Comparison of ENCODE assay signal across 18 cellular contexts in genomic region chr17:5502552-5502951, GRCh38. TPM values are rescaled to one million over a fixed set of nuclear protein-coding genes. Genes with fewer than 3 reads are reported as not detected.
DNase-seq lines count a peak whose midpoint lies in the region; ATAC-seq, FAIRE-seq and TF ChIP-seq lines count a peak whose summit lies in the region.
"Had no signal": no experiment of that assay in that cellular context is flagged by ENCODE, and none has a peak within 500 bp of the region (broad histone marks: within the 10 kb centered on the region; RNA-seq: fewer than 3 reads in every experiment).

No MANE protein-coding gene starts in this region.

- H3F3A ChIP-seq in MM.1S (ENCODE audit: insufficient read depth, low read length) = 0 out of 2 replicates have a peak, but pooled peaks cover 7% of the 10 kb centered on the region

- H3K9ac ChIP-seq in HepG2 (ENCODE audit: insufficient read depth, low read depth, low read length) (no peak overlapping the region), K562 (ENCODE audit: insufficient read depth in 1 of 2, low read depth in 2 of 2, low read length in 2 of 2) (no peak overlapping the region), MM.1S (ENCODE audit: low read length) (no peak overlapping the region)
- H3K9ac ChIP-seq: BLaER1, KMS-11 had no signal

- H4K20me1 ChIP-seq in HepG2 (ENCODE audit: insufficient read depth, low read length) = no peaks in the 10 kb centered on the region
- H4K20me1 ChIP-seq in K562 (replicated peaks; ENCODE audit: control insufficient read depth, insufficient read depth, low read length) = no peaks in the 10 kb centered on the region
- no peaks in the 10 kb centered on the region for H4K20me1 ChIP-seq in MM.1S (ENCODE audit: insufficient read depth, low read length)

- intact Hi-C loops in HepG2 (cut with micrococcal nuclease; ENCODE audit: unreplicated experiment) = no loop called here
- intact Hi-C loops in right lobe of liver (cut with DNase I) = no loop called here
- intact Hi-C loops in K562 (cut with micrococcal nuclease) = no loop called here
- intact Hi-C loops in prostate gland (cut with DNase I) = no loop called here

- TF ChIP-seq EP300 in HepG2 (IDR thresholded peaks at IDR 0.05; ENCODE audit: low read depth in 2 of 2, low read length in 2 of 2) (no peak), HepG2 (CRISPR knock-in tag; IDR thresholded peaks at IDR 0.05; ENCODE audit: borderline replicate concordance) (no peak), K562 (IDR thresholded peaks at IDR 0.05; ENCODE audit: low read length) (no peak)

- H3K27ac Mint-ChIP-seq in neural crest cell (ENCODE audit: unreplicated experiment) = no peak overlapping the region

- TF ChIP-seq RAD21 in HepG2 (CRISPR knock-in tag; IDR thresholded peaks at IDR 0.05) (no peak), K562 (CRISPR knock-in tag; conservative IDR thresholded peaks at IDR 0.05 in 1 of 2, IDR thresholded peaks at IDR 0.05 in 1 of 2) (no peak)

- H3K9me1 ChIP-seq in K562 (ENCODE audit: control insufficient read depth, insufficient read depth, low read length) = no peaks in the 10 kb centered on the region

- peaks cover 27% of the 10 kb centered on the region for H3K4me1 Mint-ChIP-seq in neural crest cell

- no peak overlapping the region for H2AFZ ChIP-seq in HepG2 (ENCODE audit: low read length)
- no peak overlapping the region for H2AFZ ChIP-seq in K562 (ENCODE audit: low read depth, low read length)
- H2AFZ ChIP-seq in MM.1S (ENCODE audit: low read length) = no peak overlapping the region
- H2AFZ ChIP-seq: PC-9 had no signal

- H3K9me2 ChIP-seq in MM.1S (replicated peaks; ENCODE audit: insufficient read depth, low read length) = no peaks in the 10 kb centered on the region

- H3K4me1 ChIP-seq in HepG2 (ENCODE audit: insufficient read depth, low read length) (peaks cover 7% of the 10 kb centered on the region), right lobe of liver (peaks cover 0 to 5% (median 0%) of the 10 kb centered on the region in 4 donors), K562 (replicated peaks in 1 of 2; ENCODE audit: control insufficient read depth in 2 of 2, insufficient read depth in 2 of 2, low read length in 2 of 2) (no peaks in the 10 kb centered on the region), MM.1S (ENCODE audit: low read length) (0 out of 2 replicates have a peak, but pooled peaks cover 5% of the 10 kb centered on the region), prostate gland (replicated peaks) (no peaks in the 10 kb centered on the region)

- no peak overlapping the region for H3K27ac ChIP-seq in HepG2 (ENCODE audit: extremely low read length, insufficient read depth, low read length)
- H3K27ac ChIP-seq in right lobe of liver = no peak overlapping the region
- H3K27ac ChIP-seq in K562 (ENCODE audit: extremely low read depth, low read depth, low read length) = no peak overlapping the region
- H3K27ac ChIP-seq in MM.1S (ENCODE audit: low read length) = no peak overlapping the region
- H3K27ac ChIP-seq in prostate gland = no peak overlapping the region
- H3K27ac ChIP-seq: BLaER1, KMS-11, PC-9 had no signal

- H3K4me3 Mint-ChIP-seq in neural crest cell = peak overlapping the region; percentile 6

- 76% methylated on average over 4 of the region's 4 CpGs for WGBS in HepG2 (ENCODE audit: low lambda C conversion rate)
- WGBS in right lobe of liver (ENCODE audit: insufficient coverage, low coverage, low lambda C conversion rate, missing lambda C conversion rate) = 74% methylated on average over 4 of the region's 4 CpGs
- WGBS in K562 (ENCODE audit: insufficient coverage, low coverage, missing lambda C conversion rate) = 83% methylated on average over 3 of the region's 4 CpGs
- WGBS in prostate gland = 94% methylated on average over 4 of the region's 4 CpGs

- H3K36me3 ChIP-seq in HepG2 (replicated peaks in 1 of 2; ENCODE audit: control insufficient read depth in 1 of 2, insufficient read depth in 2 of 2, low read length in 2 of 2) = no peaks in the 10 kb centered on the region
- H3K36me3 ChIP-seq in right lobe of liver = no peaks in the 10 kb centered on the region
- peaks cover 14% of the 10 kb centered on the region; the same call in 2 of the 3 replicates for H3K36me3 ChIP-seq in K562 (ENCODE audit: control insufficient read depth, insufficient read depth, low read length)
- H3K36me3 ChIP-seq in MM.1S (replicated peaks; ENCODE audit: insufficient read depth, low read length) = no peaks in the 10 kb centered on the region
- no peaks in the 10 kb centered on the region for H3K36me3 ChIP-seq in prostate gland
- H3K36me3 ChIP-seq: BLaER1 had no signal

- TF ChIP-seq POLR2A in HepG2 (IDR thresholded peaks at IDR 0.05; ENCODE audit: insufficient read depth in 1 of 2, low read depth in 2 of 2, low read length in 2 of 2) (no peak), right lobe of liver (IDR thresholded peaks at IDR 0.05) (no peak), K562 (conservative IDR thresholded peaks at IDR 0.05) (0 out of 2 replicates have a peak, but pooled peaks have one; percentile 22), prostate gland (IDR thresholded peaks at IDR 0.05) (no peak)

- TF ChIP-seq CTCF in HepG2 (CRISPR knock-in tag; IDR thresholded peaks at IDR 0.05) (no peak), right lobe of liver (IDR thresholded peaks at IDR 0.05) (no peak), K562 (IDR thresholded peaks at IDR 0.05 in 2 of 3, conservative IDR thresholded peaks at IDR 0.05 in 1 of 3; ENCODE audit: insufficient read depth in 2 of 3, low read depth in 1 of 3, low read length in 3 of 3) (no peak), neural crest cell (conservative IDR thresholded peaks at IDR 0.05) (no peak), MM.1S (IDR thresholded peaks at IDR 0.05; ENCODE audit: low read length) (no peak), prostate gland (IDR thresholded peaks at IDR 0.05) (no peak)

- in situ Hi-C loops in HepG2 (cut with HindIII; ENCODE audit: extremely low pct_ligation_motif_present, low pct_unique_long_range_greater_than_20kb) (no loop called here), K562 (cut with MboI) (no loop called here)

- ATAC-seq in HepG2 (no peak), right lobe of liver (no peak), K562 (no peak)

- BruUV-seq in HepG2 (replicated peaks; lab: Mats Ljungman, UMichigan) (no TSS peak), K562 (replicated peaks; lab: Mats Ljungman, UMichigan) (no TSS peak)

- peaks cover 0 to 17% of the 10 kb centered on the region in 2 experiments; a peak in 3 of 5 replicates for H3K27me3 ChIP-seq in HepG2 (ENCODE audit: control insufficient read depth in 1 of 2, insufficient read depth in 2 of 2, low read length in 2 of 2)
- H3K27me3 ChIP-seq in right lobe of liver = no peaks in the 10 kb centered on the region
- no peaks in the 10 kb centered on the region for H3K27me3 ChIP-seq in K562 (ENCODE audit: control insufficient read depth in 2 of 2, insufficient read depth in 2 of 2, low read length in 2 of 2)
- H3K27me3 ChIP-seq in MM.1S (replicated peaks; ENCODE audit: insufficient read depth, low read length) = no peaks in the 10 kb centered on the region
- no peaks in the 10 kb centered on the region for H3K27me3 ChIP-seq in prostate gland (replicated peaks; ENCODE audit: insufficient read depth)

- CTCF ChIA-PET in HepG2 (lab: Yijun Ruan, JAX; ENCODE audit: low intra/inter-chr PET ratio, low total read pairs) = no interaction called here
- CTCF ChIA-PET in K562 (lab: Yijun Ruan, JAX; ENCODE audit: low intra/inter-chr PET ratio) = no interaction called here

- FAIRE-seq in HepG2 (lab: Jason Lieb, UNC) (no peak), K562 (lab: Jason Lieb, UNC) (no peak)
- FAIRE-seq: A204.1 had no signal

- H3K9me3 ChIP-seq in HepG2 (ENCODE audit: low read length) = no peaks in the 10 kb centered on the region
- no peaks in the 10 kb centered on the region for H3K9me3 ChIP-seq in right lobe of liver
- no peaks in the 10 kb centered on the region for H3K9me3 ChIP-seq in K562 (replicated peaks; ENCODE audit: control insufficient read depth, insufficient read depth, low read depth, low read length)
- no peaks in the 10 kb centered on the region for H3K9me3 ChIP-seq in MM.1S (replicated peaks; ENCODE audit: insufficient read depth, low read length)
- H3K9me3 ChIP-seq in prostate gland = no peaks in the 10 kb centered on the region
- H3K9me3 ChIP-seq: BLaER1 had no signal

- H3K79me2 ChIP-seq in HepG2 (ENCODE audit: insufficient read depth, low read length) (no peaks in the 10 kb centered on the region), K562 (ENCODE audit: control insufficient read depth, insufficient read depth, low read length) (no peaks in the 10 kb centered on the region), MM.1S (ENCODE audit: low read length) (no peaks in the 10 kb centered on the region)

- H3K27me3 Mint-ChIP-seq in neural crest cell (ENCODE audit: low read depth) = peaks cover 17% of the 10 kb centered on the region

- H3K4me2 ChIP-seq in HepG2 (ENCODE audit: low read depth, low read length) (no peak overlapping the region), K562 (ENCODE audit: insufficient read depth, low read length) (no peak overlapping the region), MM.1S (ENCODE audit: low read depth, low read length) (no peak overlapping the region)
- H3K4me2 ChIP-seq: BLaER1, KMS-11, PC-9 had no signal

- DNase-seq in HepG2 (ENCODE audit: low spot score) (no peak), right lobe of liver (no peak), K562 (ENCODE audit: extremely low read depth in 1 of 4, low spot score in 3 of 4) (no peak), neural crest cell (ENCODE audit: low read depth, low spot score) (no peak), MM.1S (no peak), superior temporal gyrus (ENCODE audit: extremely low spot score) (no peak), prostate gland (ENCODE audit: low spot score) (no peak)
- DNase-seq: DMS 273 treated with DMSO at 0.1 percent for 48 hours, DND-41, NCI-H1417 treated with DMSO at 0.1 percent for 48 hours, NCI-H187 treated with DMSO at 0.1 percent for 48 hours, NCI-H226, NCI-H524, NCI-H82, PC-9 had no signal

- H3K9me3 Mint-ChIP-seq in neural crest cell = no peaks in the 10 kb centered on the region

- H3K36me3 Mint-ChIP-seq in neural crest cell (ENCODE audit: low read depth) = peaks cover 5% of the 10 kb centered on the region

- POLR2A ChIA-PET in HepG2 (lab: Yijun Ruan, JAX) (no interaction called here), K562 (lab: Yijun Ruan, JAX) (interaction anchor here (1.2 kb wide), 1 partner anchor 12 kb away, joined by 3 read pairs; no protein-coding TSS in a partner anchor)

- H3K4me3 ChIP-seq in HepG2 (replicated peaks in 1 of 3; ENCODE audit: insufficient read depth in 1 of 3, low read depth in 2 of 3, low read length in 3 of 3) (no peak overlapping the region), right lobe of liver (no peak overlapping the region), K562 (no peak overlapping the region), MM.1S (ENCODE audit: low read length) (no peak overlapping the region), prostate gland (no peak overlapping the region)
- H3K4me3 ChIP-seq: BLaER1, PC-9 had no signal

RNA-seq across cellular contexts. Expression of gene MIS12, which starts 16.2 kb away (rescaled TPM):
- total RNA-seq in HepG2 (2016; rRNA removed; fragmentation: Illumina TruSeq; extraction: Trizol) = 28.0 and 28.3 TPM in 2 replicates
- 7.9 and 8.3 TPM in 2 replicates for total RNA-seq in HepG2 (2016; cell fraction: cytosol; rRNA removed; fragmentation: Illumina TruSeq; extraction: Trizol; ENCODE audit: low read depth)
- total RNA-seq in HepG2 (2016; cell fraction: insoluble cytoplasmic fraction; rRNA removed; fragmentation: Illumina TruSeq; extraction: Trizol) = 28.6 and 31.1 TPM in 2 replicates
- total RNA-seq in HepG2 (2016; cell fraction: membrane; rRNA removed; fragmentation: Illumina TruSeq; extraction: Trizol) = 24.4 and 27.4 TPM in 2 replicates
- 27.4 and 28.9 TPM in 2 replicates for total RNA-seq in HepG2 (2016; cell fraction: nucleus; rRNA removed; fragmentation: Illumina TruSeq; extraction: Trizol)
- polyA plus RNA-seq in HepG2 (2011; rRNA removed) = 13.4 and 16.2 TPM in 2 replicates
- 3.8 and 6.1 TPM in 2 replicates for polyA plus RNA-seq in HepG2 (2011; cell fraction: cytosol; rRNA removed)
- 21.4 and 24.6 TPM in 2 replicates for polyA plus RNA-seq in HepG2 (2011; cell fraction: nucleus; rRNA removed)
- polyA plus RNA-seq in HepG2 (2012) = 12.6 and 13.8 TPM in 2 replicates
- 4.5 and 6.2 TPM in 2 replicates for polyA plus RNA-seq in HepG2 (2016; cell fraction: cytosol; fragmentation: Illumina TruSeq; extraction: Trizol; ENCODE audit: low read depth)
- 23.5 and 29.2 TPM in 2 replicates for polyA plus RNA-seq in HepG2 (2016; cell fraction: insoluble cytoplasmic fraction; fragmentation: Illumina TruSeq; extraction: Trizol; ENCODE audit: low read depth)
- polyA plus RNA-seq in HepG2 (2016; cell fraction: membrane; fragmentation: Illumina TruSeq; extraction: Trizol; ENCODE audit: low read depth) = 13.9 and 15.0 TPM in 2 replicates
- polyA plus RNA-seq in HepG2 (2016; cell fraction: nucleus; fragmentation: Illumina TruSeq; extraction: Trizol; ENCODE audit: insufficient read depth, low read depth) = 57.5 and 58.5 TPM in 2 replicates
- 10.3 and 37.9 TPM in 2 replicates for polyA minus RNA-seq in HepG2 (2011; rRNA and poly(A)+ RNA removed; ENCODE audit: low replicate concordance)
- 5.1 and 7.9 TPM in 2 replicates for polyA minus RNA-seq in HepG2 (2011; cell fraction: cytosol; rRNA and poly(A)+ RNA removed)
- polyA minus RNA-seq in HepG2 (2011; cell fraction: nucleus; rRNA and poly(A)+ RNA removed) = 8.7 and 9.5 TPM in 2 replicates
- total RNA-seq in right lobe of liver = 1 to 10 TPM; 7.1 to 9.4 (median 8.7) TPM
- 9.9 and 23.9 TPM in 2 replicates for total RNA-seq in K562 (2011; cell fraction: chromatin; rRNA removed; ENCODE audit: low replicate concordance)
- 7.5 and 8.8 TPM in 2 replicates for total RNA-seq in K562 (2011; cell fraction: nucleolus; rRNA removed)
- total RNA-seq in K562 (2011; cell fraction: nucleoplasm; rRNA removed) = 13.2 and 17.2 TPM in 2 replicates
- 13.4 and 31.9 TPM in 2 replicates for total RNA-seq in K562 (2014; rRNA removed)
- 25.5 and 27.5 TPM in 2 replicates for total RNA-seq in K562 (2014; rRNA removed; fragmentation: Illumina TruSeq; extraction: Trizol)
- total RNA-seq in K562 (2015; rRNA removed; fragmentation: Illumina TruSeq; extraction: Trizol) = 23.2 and 25.9 TPM in 2 replicates
- total RNA-seq in K562 (2021) = 16.6 and 17.2 TPM in 2 replicates
- 23.5 and 29.8 TPM in 2 replicates for polyA plus RNA-seq in K562 (2011; rRNA removed)
- polyA plus RNA-seq in K562 (2011; cell fraction: cytosol; rRNA removed) = 6.3 and 10.2 TPM in 2 replicates
- 11.4 and 17.9 TPM in 2 replicates for polyA plus RNA-seq in K562 (2011; cell fraction: nucleus; rRNA removed)
- polyA plus RNA-seq in K562 (2012) = 15.9 and 18.4 TPM in 2 replicates
- 21.4 and 27.2 TPM in 2 replicates for polyA plus RNA-seq in K562 (2014; fragmentation: Illumina TruSeq; extraction: Trizol)
- 10 to 100 TPM; 13.5 to 23.8 TPM for polyA plus RNA-seq in K562 (2014; fragmentation: Nextera tagmentation; extraction: Ambion mirVana)
- 17.3 and 19.1 TPM in 2 replicates for polyA plus RNA-seq in K562 (2014; rRNA removed)
- polyA minus RNA-seq in K562 (2011; rRNA and poly(A)+ RNA removed) = 16.3 and 19.1 TPM in 2 replicates
- polyA minus RNA-seq in K562 (2011; cell fraction: cytosol; rRNA and poly(A)+ RNA removed) = 7.5 and 9.7 TPM in 2 replicates
- polyA minus RNA-seq in K562 (2011; cell fraction: nucleus; rRNA and poly(A)+ RNA removed) = 3.6 and 6.2 TPM in 2 replicates
- 33.9 and 35.6 TPM in 2 replicates for total RNA-seq in neural crest cell
- 10 to 100 TPM in 1 of 2 donors, 1 to 10 TPM in 1; 7.9 to 18.7 TPM for total RNA-seq in prostate gland

RNA-seq across cellular contexts. Expression of gene DERL2, which starts 16.6 kb away (rescaled TPM):
- 41.4 and 59.3 TPM in 2 replicates for total RNA-seq in HepG2 (2016; rRNA removed; fragmentation: Illumina TruSeq; extraction: Trizol)
- total RNA-seq in HepG2 (2016; cell fraction: cytosol; rRNA removed; fragmentation: Illumina TruSeq; extraction: Trizol; ENCODE audit: low read depth) = 25.6 and 28.7 TPM in 2 replicates
- total RNA-seq in HepG2 (2016; cell fraction: insoluble cytoplasmic fraction; rRNA removed; fragmentation: Illumina TruSeq; extraction: Trizol) = 38.6 and 66.1 TPM in 2 replicates
- 33.6 and 39.9 TPM in 2 replicates for total RNA-seq in HepG2 (2016; cell fraction: membrane; rRNA removed; fragmentation: Illumina TruSeq; extraction: Trizol)
- 60.7 and 77.4 TPM in 2 replicates for total RNA-seq in HepG2 (2016; cell fraction: nucleus; rRNA removed; fragmentation: Illumina TruSeq; extraction: Trizol)
- 59.0 and 65.2 TPM in 2 replicates for polyA plus RNA-seq in HepG2 (2011; rRNA removed)
- 34.0 and 50.7 TPM in 2 replicates for polyA plus RNA-seq in HepG2 (2011; cell fraction: cytosol; rRNA removed)
- polyA plus RNA-seq in HepG2 (2011; cell fraction: nucleus; rRNA removed) = 63.2 and 65.1 TPM in 2 replicates
- polyA plus RNA-seq in HepG2 (2012) = 36.4 and 42.5 TPM in 2 replicates
- polyA plus RNA-seq in HepG2 (2016; cell fraction: cytosol; fragmentation: Illumina TruSeq; extraction: Trizol; ENCODE audit: low read depth) = 37.6 and 45.6 TPM in 2 replicates
- polyA plus RNA-seq in HepG2 (2016; cell fraction: insoluble cytoplasmic fraction; fragmentation: Illumina TruSeq; extraction: Trizol; ENCODE audit: low read depth) = 43.9 and 63.4 TPM in 2 replicates
- 36.3 and 44.4 TPM in 2 replicates for polyA plus RNA-seq in HepG2 (2016; cell fraction: membrane; fragmentation: Illumina TruSeq; extraction: Trizol; ENCODE audit: low read depth)
- polyA plus RNA-seq in HepG2 (2016; cell fraction: nucleus; fragmentation: Illumina TruSeq; extraction: Trizol; ENCODE audit: insufficient read depth, low read depth) = 159 and 169 TPM in 2 replicates
- polyA minus RNA-seq in HepG2 (2011; rRNA and poly(A)+ RNA removed; ENCODE audit: low replicate concordance) = 21.7 and 35.4 TPM in 2 replicates
- 22.2 and 22.9 TPM in 2 replicates for polyA minus RNA-seq in HepG2 (2011; cell fraction: cytosol; rRNA and poly(A)+ RNA removed)
- polyA minus RNA-seq in HepG2 (2011; cell fraction: nucleus; rRNA and poly(A)+ RNA removed) = 54.3 and 57.7 TPM in 2 replicates
- total RNA-seq in right lobe of liver = 10 to 100 TPM; 31.2 to 47.9 (median 43.2) TPM
- total RNA-seq in K562 (2011; cell fraction: chromatin; rRNA removed; ENCODE audit: low replicate concordance) = 37.6 and 66.8 TPM in 2 replicates
- 28.9 and 32.4 TPM in 2 replicates for total RNA-seq in K562 (2011; cell fraction: nucleolus; rRNA removed)
- total RNA-seq in K562 (2011; cell fraction: nucleoplasm; rRNA removed) = 52.6 and 69.4 TPM in 2 replicates
- 11.5 and 15.5 TPM in 2 replicates for total RNA-seq in K562 (2014; rRNA removed)
- total RNA-seq in K562 (2014; rRNA removed; fragmentation: Illumina TruSeq; extraction: Trizol) = 24.5 and 29.8 TPM in 2 replicates
- total RNA-seq in K562 (2015; rRNA removed; fragmentation: Illumina TruSeq; extraction: Trizol) = 21.2 and 22.4 TPM in 2 replicates
- 30.9 and 35.6 TPM in 2 replicates for total RNA-seq in K562 (2021)
- 32.6 and 35.7 TPM in 2 replicates for polyA plus RNA-seq in K562 (2011; rRNA removed)
- polyA plus RNA-seq in K562 (2011; cell fraction: cytosol; rRNA removed) = 11.9 and 26.2 TPM in 2 replicates
- polyA plus RNA-seq in K562 (2011; cell fraction: nucleus; rRNA removed) = 38.2 and 51.0 TPM in 2 replicates
- 24.4 and 27.8 TPM in 2 replicates for polyA plus RNA-seq in K562 (2012)
- 18.5 and 24.8 TPM in 2 replicates for polyA plus RNA-seq in K562 (2014; fragmentation: Illumina TruSeq; extraction: Trizol)
- 100 to 1,000 TPM; 105 TPM for polyA plus RNA-seq in K562 (2014; fragmentation: Nextera tagmentation; extraction: Ambion mirVana)
- 30.7 and 31.0 TPM in 2 replicates for polyA plus RNA-seq in K562 (2014; rRNA removed)
- polyA minus RNA-seq in K562 (2011; rRNA and poly(A)+ RNA removed) = 14.6 and 15.6 TPM in 2 replicates
- 6.7 and 9.0 TPM in 2 replicates for polyA minus RNA-seq in K562 (2011; cell fraction: cytosol; rRNA and poly(A)+ RNA removed)
- polyA minus RNA-seq in K562 (2011; cell fraction: nucleus; rRNA and poly(A)+ RNA removed) = 21.9 and 28.2 TPM in 2 replicates
- 71.5 and 74.6 TPM in 2 replicates for total RNA-seq in neural crest cell
- 10 to 100 TPM; 37.9 to 47.3 TPM for total RNA-seq in prostate gland

RNA-seq across cellular contexts. Expression of gene DHX33, which starts 33.8 kb away (rescaled TPM):
- 20.1 and 34.8 TPM in 2 replicates for total RNA-seq in HepG2 (2016; rRNA removed; fragmentation: Illumina TruSeq; extraction: Trizol)
- 12.8 and 14.6 TPM in 2 replicates for total RNA-seq in HepG2 (2016; cell fraction: cytosol; rRNA removed; fragmentation: Illumina TruSeq; extraction: Trizol; ENCODE audit: low read depth)
- 20.9 and 31.1 TPM in 2 replicates for total RNA-seq in HepG2 (2016; cell fraction: insoluble cytoplasmic fraction; rRNA removed; fragmentation: Illumina TruSeq; extraction: Trizol)
- total RNA-seq in HepG2 (2016; cell fraction: membrane; rRNA removed; fragmentation: Illumina TruSeq; extraction: Trizol) = 16.8 and 16.9 TPM in 2 replicates
- total RNA-seq in HepG2 (2016; cell fraction: nucleus; rRNA removed; fragmentation: Illumina TruSeq; extraction: Trizol) = 20.4 and 22.7 TPM in 2 replicates
- polyA plus RNA-seq in HepG2 (2011; rRNA removed) = 15.5 and 18.4 TPM in 2 replicates
- polyA plus RNA-seq in HepG2 (2011; cell fraction: cytosol; rRNA removed) = 11.2 and 12.3 TPM in 2 replicates
- 20.2 and 22.4 TPM in 2 replicates for polyA plus RNA-seq in HepG2 (2011; cell fraction: nucleus; rRNA removed)
- polyA plus RNA-seq in HepG2 (2012) = 15.6 and 16.6 TPM in 2 replicates
- 1.8 TPM in 2 replicates for polyA plus RNA-seq in HepG2 (2016; cell fraction: cytosol; fragmentation: Illumina TruSeq; extraction: Trizol; ENCODE audit: low read depth)
- 29.3 and 33.3 TPM in 2 replicates for polyA plus RNA-seq in HepG2 (2016; cell fraction: insoluble cytoplasmic fraction; fragmentation: Illumina TruSeq; extraction: Trizol; ENCODE audit: low read depth)
- 7.2 TPM in 2 replicates for polyA plus RNA-seq in HepG2 (2016; cell fraction: membrane; fragmentation: Illumina TruSeq; extraction: Trizol; ENCODE audit: low read depth)
- polyA plus RNA-seq in HepG2 (2016; cell fraction: nucleus; fragmentation: Illumina TruSeq; extraction: Trizol; ENCODE audit: insufficient read depth, low read depth) = 46.3 and 53.5 TPM in 2 replicates
- polyA minus RNA-seq in HepG2 (2011; rRNA and poly(A)+ RNA removed; ENCODE audit: low replicate concordance) = 44.5 and 49.7 TPM in 2 replicates
- polyA minus RNA-seq in HepG2 (2011; cell fraction: cytosol; rRNA and poly(A)+ RNA removed) = 17.9 and 18.8 TPM in 2 replicates
- polyA minus RNA-seq in HepG2 (2011; cell fraction: nucleus; rRNA and poly(A)+ RNA removed) = 14.9 and 15.3 TPM in 2 replicates
- total RNA-seq in right lobe of liver = 1 to 10 TPM; 6.4 to 10.0 (median 7.2) TPM
- 25.9 and 28.4 TPM in 2 replicates for total RNA-seq in K562 (2011; cell fraction: chromatin; rRNA removed; ENCODE audit: low replicate concordance)
- 18.9 and 19.7 TPM in 2 replicates for total RNA-seq in K562 (2011; cell fraction: nucleolus; rRNA removed)
- 15.6 and 18.4 TPM in 2 replicates for total RNA-seq in K562 (2011; cell fraction: nucleoplasm; rRNA removed)
- total RNA-seq in K562 (2014; rRNA removed) = 7.7 and 8.9 TPM in 2 replicates
- 8.8 and 9.3 TPM in 2 replicates for total RNA-seq in K562 (2014; rRNA removed; fragmentation: Illumina TruSeq; extraction: Trizol)
- total RNA-seq in K562 (2015; rRNA removed; fragmentation: Illumina TruSeq; extraction: Trizol) = 8.6 and 9.0 TPM in 2 replicates
- total RNA-seq in K562 (2021) = 19.8 and 20.2 TPM in 2 replicates
- 12.8 and 13.0 TPM in 2 replicates for polyA plus RNA-seq in K562 (2011; rRNA removed)
- polyA plus RNA-seq in K562 (2011; cell fraction: cytosol; rRNA removed) = 9.9 and 11.7 TPM in 2 replicates
- 11.8 and 20.1 TPM in 2 replicates for polyA plus RNA-seq in K562 (2011; cell fraction: nucleus; rRNA removed)
- polyA plus RNA-seq in K562 (2012) = 7.3 and 13.4 TPM in 2 replicates
- polyA plus RNA-seq in K562 (2014; fragmentation: Illumina TruSeq; extraction: Trizol) = 21.0 and 22.5 TPM in 2 replicates
- 1 to 10 TPM; 4.4 to 7.9 TPM for polyA plus RNA-seq in K562 (2014; fragmentation: Nextera tagmentation; extraction: Ambion mirVana)
- polyA plus RNA-seq in K562 (2014; rRNA removed) = 10.4 and 12.3 TPM in 2 replicates
- polyA minus RNA-seq in K562 (2011; rRNA and poly(A)+ RNA removed) = 19.5 and 21.1 TPM in 2 replicates
- 10.9 and 15.6 TPM in 2 replicates for polyA minus RNA-seq in K562 (2011; cell fraction: cytosol; rRNA and poly(A)+ RNA removed)
- 5.5 and 7.6 TPM in 2 replicates for polyA minus RNA-seq in K562 (2011; cell fraction: nucleus; rRNA and poly(A)+ RNA removed)
- 35.3 and 37.5 TPM in 2 replicates for total RNA-seq in neural crest cell
- total RNA-seq in prostate gland = 10 to 100 TPM; 11.9 to 13.2 TPM

Comparison
In these comparisons a context has a peak if more than half of its experiments do, and no peak if none do; other contexts are left out.
1. Of the 241 proteins assayed by ChIP-seq in both HepG2 and K562: peak only in HepG2: none; only in K562: POLR2A; in both: none; in neither: 240.